Comparison of ENCODE assay signal across 26 cellular contexts in the genomic region with DNA sequence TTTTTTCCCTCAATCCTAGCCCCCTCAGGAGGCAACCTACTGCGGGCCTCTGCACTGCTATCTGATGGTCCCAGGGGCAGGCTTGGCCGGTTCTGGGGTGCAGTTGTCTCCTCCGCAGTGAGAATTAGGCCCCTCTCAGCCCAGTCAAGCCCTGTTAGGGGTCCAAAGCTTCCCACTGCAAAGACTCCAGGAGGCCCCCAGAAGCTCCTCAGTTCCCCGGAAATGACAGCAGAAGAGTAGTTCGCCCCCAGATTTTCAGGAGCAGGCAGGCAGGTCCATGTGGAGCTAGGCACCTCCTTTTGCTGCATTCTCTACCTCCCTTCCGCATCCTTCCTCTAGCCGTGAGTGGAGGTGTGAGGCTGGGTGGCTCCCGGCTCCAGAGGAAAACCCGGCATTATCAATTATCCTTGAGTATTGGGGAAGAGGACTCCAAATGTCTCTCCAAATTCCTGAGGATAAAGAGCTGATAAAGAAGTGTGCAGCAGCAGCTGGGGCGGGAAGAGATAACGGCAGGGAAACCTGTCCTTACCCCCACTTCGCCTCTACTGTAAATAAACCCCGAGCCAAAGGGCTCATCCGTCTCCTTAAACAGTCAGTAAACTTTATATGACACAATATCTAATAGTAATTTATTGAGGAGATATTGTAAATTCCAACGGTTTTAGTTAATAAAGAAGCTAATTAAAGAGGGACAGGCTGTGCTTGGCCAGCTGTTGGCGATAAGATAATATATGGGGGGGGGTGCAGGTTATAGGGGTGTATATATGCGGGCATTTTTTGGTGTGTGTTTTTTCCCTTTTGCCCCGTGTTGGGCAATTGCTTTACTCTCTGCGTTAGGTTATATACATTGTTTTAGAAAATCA. TPM values are rescaled to one million over a fixed set of nuclear protein-coding genes. Genes with fewer than 3 reads are reported as not detected.
DNase-seq lines count a peak whose midpoint lies in the region; ATAC-seq and TF ChIP-seq lines count a peak whose summit lies in the region.
"Had no signal": no experiment of that assay in that cellular context is flagged by ENCODE, and none has a peak within 500 bp of the region (broad histone marks: within the 10 kb centered on the region; RNA-seq: fewer than 3 reads in every experiment).

No MANE protein-coding gene starts in this region.

- intact Hi-C loops in A673 (cut with micrococcal nuclease; ENCODE audit: unreplicated experiment): no loop called here
- intact Hi-C loops in CD14-positive monocyte (cut with micrococcal nuclease): loop anchor here in 1 of 2 donors (5.0 kb wide), 1 partner anchor 43 kb away; no protein-coding TSS in a partner anchor
- intact Hi-C loops in naive thymus-derived CD4-positive, alpha-beta T cell (cut with micrococcal nuclease): loop anchor here in 1 of 2 donors (5.0 kb wide), 1 partner anchor 33 kb away; a partner anchor contains a TSS

- peaks cover 6% of the 10 kb centered on the region for H3K27me3 ChIP-seq in A673 (replicated peaks; ENCODE audit: insufficient read depth, low read depth, low read length, poor library complexity)
- H3K27me3 ChIP-seq in naive thymus-derived CD4-positive, alpha-beta T cell (ENCODE audit: control insufficient read depth in 2 of 2, insufficient read depth in 2 of 2, low read length in 2 of 2): peaks cover 34 to 72% of the 10 kb centered on the region in 2 donors

- CTCF ChIA-PET in A673 (lab: Charles Lee): no interaction called here
- CTCF ChIA-PET in naive thymus-derived CD4-positive, alpha-beta T cell (lab: Charles Lee): interaction anchor here (1.5 kb wide), 1 partner anchor 11 kb away, joined by 4 read pairs; no protein-coding TSS in a partner anchor

- H3K27ac Mint-ChIP-seq in CD14-positive monocyte: no peak overlapping the region
- H3K27ac Mint-ChIP-seq in naive thymus-derived CD4-positive, alpha-beta T cell: peak overlapping the region in 4 of 9 donors; percentile 32 to 77 (median 69)

- POLR2A ChIA-PET in A673 (lab: Charles Lee; ENCODE audit: low non-redundant PET): interaction anchor here (0.8 kb wide), 1 partner anchor 907 kb away, joined by 5 read pairs; no protein-coding TSS in a partner anchor
- POLR2A ChIA-PET in naive thymus-derived CD4-positive, alpha-beta T cell (lab: Charles Lee): interaction anchor here (0.6 to 0.8 kb wide), 2 partner anchors 11 kb away, joined by 3 to 4 read pairs; no protein-coding TSS in a partner anchor

- peak overlapping the region; percentile 9 for H3K9ac ChIP-seq in SK-N-MC (ENCODE audit: insufficient read length)

- BruUV-seq in A673 (replicated peaks; lab: Mats Ljungman, UMichigan): no TSS peak

- H3K4me3 ChIP-seq in A673 (ENCODE audit: low read depth, low read length, poor library complexity, severe bottlenecking) (peak overlapping the region; percentile 62), SK-N-MC (peak overlapping the region; percentile 94)
- H3K4me3 ChIP-seq in naive thymus-derived CD4-positive, alpha-beta T cell (ENCODE audit: low read length): no peak overlapping the region
- H3K4me3 ChIP-seq: adrenal gland, heart left ventricle, left lung, smooth muscle cell, upper lobe of left lung had no signal

- H3K27me3 Mint-ChIP-seq in CD14-positive monocyte (ENCODE audit: low read depth in 3 of 3): peaks cover 95 to 99% (median 95%) of the 10 kb centered on the region in 3 donors
- peaks cover 76 to 94% (median 90%) of the 10 kb centered on the region in 5 donors for H3K27me3 Mint-ChIP-seq in naive thymus-derived CD4-positive, alpha-beta T cell

- H3K9me3 ChIP-seq in A673 (ENCODE audit: low read depth, low read length, poor library complexity, severe bottlenecking) (no peaks in the 10 kb centered on the region), SK-N-MC (ENCODE audit: low read depth, low read length) (no peaks in the 10 kb centered on the region)
- H3K9me3 ChIP-seq in naive thymus-derived CD4-positive, alpha-beta T cell (ENCODE audit: control insufficient read depth in 2 of 3, low read length in 3 of 3): no peaks in the 10 kb centered on the region
- H3K9me3 ChIP-seq: adrenal gland, BE2C, breast epithelium, heart left ventricle, left lung, upper lobe of left lung had no signal

- TF ChIP-seq CTCF in A673 (conservative IDR thresholded peaks at IDR 0.05; ENCODE audit: low read depth, low read length) (no peak), CD14-positive monocyte (IDR thresholded peaks at IDR 0.05) (no peak)

- H3K36me3 ChIP-seq in A673 (ENCODE audit: insufficient read depth, low read length, poor library complexity, severe bottlenecking) (no peaks in the 10 kb centered on the region), SK-N-MC (ENCODE audit: insufficient read depth, low read length) (no peaks in the 10 kb centered on the region)
- H3K36me3 ChIP-seq in naive thymus-derived CD4-positive, alpha-beta T cell (ENCODE audit: control insufficient read depth in 2 of 3, insufficient read depth in 3 of 3, low read length in 3 of 3): no peaks in the 10 kb centered on the region
- H3K36me3 ChIP-seq: adrenal gland, BE2C, breast epithelium, heart left ventricle, left lung, upper lobe of left lung had no signal

- no peak for ATAC-seq in naive thymus-derived CD4-positive, alpha-beta T cell
- ATAC-seq: heart left ventricle, left lung had no signal

- H3K4me3 Mint-ChIP-seq in CD14-positive monocyte: peak overlapping the region in 1 of 2 donors; percentile 62
- H3K4me3 Mint-ChIP-seq in naive thymus-derived CD4-positive, alpha-beta T cell: peak overlapping the region in 9 of 10 donors; percentile 14 to 57 (median 38)

- no peak for DNase-seq in A673 (ENCODE audit: low spot score)
- peak; percentile 7 for DNase-seq in CD14-positive monocyte (ENCODE audit: low spot score)
- no peak for DNase-seq in SK-N-MC (ENCODE audit: low read depth, low spot score)
- DNase-seq in naive thymus-derived CD4-positive, alpha-beta T cell: no peak
- no peak for DNase-seq in D341Med (ENCODE audit: low spot score)
- DNase-seq in UCSD-AML1 (lab: John Stamatoyannopoulos, UW; ENCODE audit: unreplicated experiment): no peak
- DNase-seq in NCI-H748 (lab: John Stamatoyannopoulos, UW; ENCODE audit: unreplicated experiment): no peak
- DNase-seq: activated CD4-positive, alpha-beta T cell treated with anti-CD3 and anti-CD28 coated beads, Interleukin-2, amount 50 U/mL, for 48 hours; adrenal gland; BE2C; heart left ventricle; immature natural killer cell; IMR-90; MM.1S; NCI-H1436; NCI-H526; stimulated activated CD4-positive, alpha-beta T cell treated with anti-CD3 and anti-CD28 coated beads, Interleukin-4, amount 100 ng/mL, for 4 hours; SW 1271; upper lobe of left lung had no signal

- H3K4me1 ChIP-seq in A673 (ENCODE audit: insufficient read depth, low read length, poor library complexity, severe bottlenecking): peaks cover 3% of the 10 kb centered on the region
- peaks cover 4 to 15% of the 10 kb centered on the region in 2 donors for H3K4me1 ChIP-seq in naive thymus-derived CD4-positive, alpha-beta T cell (ENCODE audit: control insufficient read depth in 2 of 2, insufficient read depth in 2 of 2, low read length in 2 of 2)
- H3K4me1 ChIP-seq: BE2C, breast epithelium had no signal

- H3K27ac ChIP-seq in A673 (ENCODE audit: low read depth, low read length, poor library complexity, severe bottlenecking): no peak overlapping the region
- peak overlapping the region; percentile 74 for H3K27ac ChIP-seq in SK-N-MC
- H3K27ac ChIP-seq in naive thymus-derived CD4-positive, alpha-beta T cell (ENCODE audit: low read depth, low read length): no peak overlapping the region
- H3K27ac ChIP-seq: adrenal gland, breast epithelium, coronary artery, heart left ventricle, HL-60, left lung, upper lobe of left lung had no signal

- peaks cover 6% of the 10 kb centered on the region for H3K4me1 Mint-ChIP-seq in CD14-positive monocyte
- peaks cover 9 to 57% (median 26%) of the 10 kb centered on the region in 7 donors for H3K4me1 Mint-ChIP-seq in naive thymus-derived CD4-positive, alpha-beta T cell

- peaks cover 0 to 60% (median 27%) of the 10 kb centered on the region in 7 donors for H3K9me3 Mint-ChIP-seq in CD14-positive monocyte
- peaks cover 0 to 25% (median 5%) of the 10 kb centered on the region in 11 donors for H3K9me3 Mint-ChIP-seq in naive thymus-derived CD4-positive, alpha-beta T cell

- H3K36me3 Mint-ChIP-seq in CD14-positive monocyte: peaks cover 2 to 12% of the 10 kb centered on the region in 2 donors
- peaks cover 0 to 4% (median 0%) of the 10 kb centered on the region in 5 donors for H3K36me3 Mint-ChIP-seq in naive thymus-derived CD4-positive, alpha-beta T cell

RNA-seq across cellular contexts. Expression of a gene that starts 0.6 kb away (rescaled TPM):
- total RNA-seq in A673 (2021): 4.6 and 6.1 TPM in 2 replicates
- not detected for polyA plus RNA-seq in CD14-positive monocyte
- total RNA-seq in naive thymus-derived CD4-positive, alpha-beta T cell: not detected
- polyA plus RNA-seq in naive thymus-derived CD4-positive, alpha-beta T cell: not detected
- total RNA-seq: adrenal gland, heart left ventricle, IMR-90, left lung, mononuclear cell, pulmonary artery endothelial cell, smooth muscle cell, upper lobe of left lung had no signal
- polyA plus RNA-seq: adrenal gland, heart left ventricle, immature natural killer cell, IMR-90 had no signal

RNA-seq across cellular contexts. Expression of a gene that starts 15.4 kb away (rescaled TPM):
- 10.1 and 10.7 TPM in 2 replicates for total RNA-seq in A673 (2021)
- polyA plus RNA-seq in CD14-positive monocyte: not detected
- total RNA-seq in naive thymus-derived CD4-positive, alpha-beta T cell: not detected
- polyA plus RNA-seq in naive thymus-derived CD4-positive, alpha-beta T cell: not detected
- total RNA-seq: heart left ventricle, IMR-90, left lung, mononuclear cell, pulmonary artery endothelial cell, upper lobe of left lung had no signal
- polyA plus RNA-seq: adrenal gland, heart left ventricle, immature natural killer cell, IMR-90 had no signal

RNA-seq across cellular contexts. Expression of a gene that starts 18.9 kb away (rescaled TPM):
- 5.7 and 7.0 TPM in 2 replicates for total RNA-seq in A673 (2021)
- not detected for polyA plus RNA-seq in CD14-positive monocyte
- total RNA-seq in naive thymus-derived CD4-positive, alpha-beta T cell: not detected
- polyA plus RNA-seq in naive thymus-derived CD4-positive, alpha-beta T cell: not detected
- total RNA-seq: adrenal gland, heart left ventricle, IMR-90, left lung, mononuclear cell, pulmonary artery endothelial cell, upper lobe of left lung had no signal
- polyA plus RNA-seq: adrenal gland, heart left ventricle, immature natural killer cell, IMR-90 had no signal

RNA-seq across cellular contexts. Expression of a gene that starts 20.7 kb away (rescaled TPM):
- total RNA-seq in A673 (2021): 5.4 and 5.5 TPM in 2 replicates
- polyA plus RNA-seq in CD14-positive monocyte: not detected
- not detected for total RNA-seq in naive thymus-derived CD4-positive, alpha-beta T cell
- not detected for polyA plus RNA-seq in naive thymus-derived CD4-positive, alpha-beta T cell
- total RNA-seq: adrenal gland, heart left ventricle, IMR-90, left lung, mononuclear cell, pulmonary artery endothelial cell, smooth muscle cell, upper lobe of left lung had no signal
- polyA plus RNA-seq: adrenal gland, heart left ventricle, immature natural killer cell, IMR-90 had no signal

RNA-seq across cellular contexts. Expression of a gene that starts 30.9 kb away (rescaled TPM):
- total RNA-seq in A673 (2021): 27.8 and 30.4 TPM in 2 replicates
- not detected for polyA plus RNA-seq in CD14-positive monocyte
- total RNA-seq in naive thymus-derived CD4-positive, alpha-beta T cell: not detected
- polyA plus RNA-seq in naive thymus-derived CD4-positive, alpha-beta T cell: not detected
- total RNA-seq: heart left ventricle, IMR-90, left lung, mononuclear cell, pulmonary artery endothelial cell, smooth muscle cell, upper lobe of left lung had no signal
- polyA plus RNA-seq: heart left ventricle, immature natural killer cell had no signal

Comparison
In these comparisons a context has a peak if more than half of its experiments do, and no peak if none do; other contexts are left out.
1. RNA of a gene that starts 15.4 kb away (total RNA-seq): 10.1 to 10.7 TPM in A673; not detected in naive thymus-derived CD4-positive, alpha-beta T cell; every median in the first group is over 10 times any median in the second.